1 cellular context compared by ENCODE assay signal in the genomic region with DNA sequence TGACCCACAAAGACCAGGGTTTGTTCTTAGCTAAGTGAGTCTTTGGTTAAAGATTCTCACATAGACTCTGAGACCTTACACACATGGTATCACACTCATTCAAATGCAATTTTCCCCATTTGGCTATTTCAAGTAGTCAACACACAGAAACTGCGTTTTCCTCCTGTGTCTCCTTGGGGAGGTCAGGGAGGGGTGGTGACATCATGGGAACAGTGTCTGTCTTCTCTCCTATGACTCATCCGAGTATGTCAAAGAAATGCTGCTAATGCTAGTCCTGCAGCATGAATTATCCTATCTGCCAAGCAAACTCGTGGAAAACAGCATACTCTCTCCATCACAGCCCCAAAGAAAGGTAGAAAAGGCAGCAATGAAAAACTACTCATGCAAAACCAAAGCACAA.
TF ChIP-seq lines count a peak whose summit lies in the region.

No MANE protein-coding gene starts in this region.

TF ChIP-seq in K562, 482 proteins besides CTCF, POLR2A, EP300 and RAD21 (continued from another document):
- TF ChIP-seq, protein P1, sequence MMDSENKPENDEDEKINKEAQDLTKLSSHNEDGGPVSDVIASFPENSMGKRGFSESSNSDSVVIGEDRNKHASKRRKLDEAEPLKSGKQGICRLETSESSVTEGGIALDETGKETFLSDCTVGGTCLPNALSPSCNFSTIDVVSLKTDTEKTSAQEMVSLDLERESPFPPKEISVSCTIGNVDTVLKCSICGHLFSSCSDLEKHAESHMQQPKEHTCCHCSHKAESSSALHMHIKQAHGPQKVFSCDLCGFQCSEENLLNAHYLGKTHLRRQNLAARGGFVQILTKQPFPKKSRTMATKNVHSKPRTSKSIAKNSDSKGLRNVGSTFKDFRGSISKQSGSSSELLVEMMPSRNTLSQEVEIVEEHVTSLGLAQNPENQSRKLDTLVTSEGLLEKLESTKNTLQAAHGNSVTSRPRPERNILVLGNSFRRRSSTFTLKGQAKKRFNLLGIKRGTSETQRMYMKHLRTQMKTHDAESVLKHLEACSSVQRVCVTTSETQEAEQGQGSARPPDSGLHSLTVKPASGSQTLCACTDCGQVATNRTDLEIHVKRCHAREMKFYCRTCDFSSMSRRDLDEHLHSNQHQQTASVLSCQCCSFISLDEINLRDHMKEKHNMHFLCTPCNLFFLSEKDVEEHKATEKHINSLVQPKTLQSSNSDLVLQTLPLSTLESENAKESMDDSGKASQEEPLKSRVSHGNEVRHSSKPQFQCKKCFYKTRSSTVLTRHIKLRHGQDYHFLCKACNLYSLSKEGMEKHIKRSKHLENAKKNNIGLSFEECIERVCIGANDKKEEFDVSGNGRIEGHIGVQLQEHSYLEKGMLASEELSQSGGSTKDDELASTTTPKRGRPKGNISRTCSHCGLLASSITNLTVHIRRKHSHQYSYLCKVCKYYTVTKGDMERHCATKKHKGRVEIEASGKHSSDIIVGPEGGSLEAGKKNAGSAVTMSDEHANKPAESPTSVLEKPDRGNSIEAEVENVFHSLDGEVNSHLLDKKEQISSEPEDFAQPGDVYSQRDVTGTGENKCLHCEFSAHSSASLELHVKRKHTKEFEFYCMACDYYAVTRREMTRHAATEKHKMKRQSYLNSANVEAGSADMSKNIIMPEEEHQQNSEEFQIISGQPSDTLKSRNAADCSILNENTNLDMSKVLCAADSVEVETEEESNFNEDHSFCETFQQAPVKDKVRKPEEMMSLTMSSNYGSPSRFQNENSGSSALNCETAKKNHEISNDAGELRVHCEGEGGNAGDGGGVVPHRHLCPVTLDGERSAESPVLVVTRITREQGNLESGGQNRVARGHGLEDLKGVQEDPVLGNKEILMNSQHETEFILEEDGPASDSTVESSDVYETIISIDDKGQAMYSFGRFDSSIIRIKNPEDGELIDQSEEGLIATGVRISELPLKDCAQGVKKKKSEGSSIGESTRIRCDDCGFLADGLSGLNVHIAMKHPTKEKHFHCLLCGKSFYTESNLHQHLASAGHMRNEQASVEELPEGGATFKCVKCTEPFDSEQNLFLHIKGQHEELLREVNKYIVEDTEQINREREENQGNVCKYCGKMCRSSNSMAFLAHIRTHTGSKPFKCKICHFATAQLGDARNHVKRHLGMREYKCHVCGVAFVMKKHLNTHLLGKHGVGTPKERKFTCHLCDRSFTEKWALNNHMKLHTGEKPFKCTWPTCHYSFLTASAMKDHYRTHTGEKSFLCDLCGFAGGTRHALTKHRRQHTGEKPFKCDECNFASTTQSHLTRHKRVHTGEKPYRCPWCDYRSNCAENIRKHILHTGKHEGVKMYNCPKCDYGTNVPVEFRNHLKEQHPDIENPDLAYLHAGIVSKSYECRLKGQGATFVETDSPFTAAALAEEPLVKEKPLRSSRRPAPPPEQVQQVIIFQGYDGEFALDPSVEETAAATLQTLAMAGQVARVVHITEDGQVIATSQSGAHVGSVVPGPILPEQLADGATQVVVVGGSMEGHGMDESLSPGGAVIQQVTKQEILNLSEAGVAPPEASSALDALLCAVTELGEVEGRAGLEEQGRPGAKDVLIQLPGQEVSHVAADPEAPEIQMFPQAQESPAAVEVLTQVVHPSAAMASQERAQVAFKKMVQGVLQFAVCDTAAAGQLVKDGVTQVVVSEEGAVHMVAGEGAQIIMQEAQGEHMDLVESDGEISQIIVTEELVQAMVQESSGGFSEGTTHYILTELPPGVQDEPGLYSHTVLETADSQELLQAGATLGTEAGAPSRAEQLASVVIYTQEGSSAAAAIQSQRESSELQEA (IDR thresholded peaks at IDR 0.05; ENCODE audit: low read depth) = no peak
- TF ChIP-seq, protein P2, sequence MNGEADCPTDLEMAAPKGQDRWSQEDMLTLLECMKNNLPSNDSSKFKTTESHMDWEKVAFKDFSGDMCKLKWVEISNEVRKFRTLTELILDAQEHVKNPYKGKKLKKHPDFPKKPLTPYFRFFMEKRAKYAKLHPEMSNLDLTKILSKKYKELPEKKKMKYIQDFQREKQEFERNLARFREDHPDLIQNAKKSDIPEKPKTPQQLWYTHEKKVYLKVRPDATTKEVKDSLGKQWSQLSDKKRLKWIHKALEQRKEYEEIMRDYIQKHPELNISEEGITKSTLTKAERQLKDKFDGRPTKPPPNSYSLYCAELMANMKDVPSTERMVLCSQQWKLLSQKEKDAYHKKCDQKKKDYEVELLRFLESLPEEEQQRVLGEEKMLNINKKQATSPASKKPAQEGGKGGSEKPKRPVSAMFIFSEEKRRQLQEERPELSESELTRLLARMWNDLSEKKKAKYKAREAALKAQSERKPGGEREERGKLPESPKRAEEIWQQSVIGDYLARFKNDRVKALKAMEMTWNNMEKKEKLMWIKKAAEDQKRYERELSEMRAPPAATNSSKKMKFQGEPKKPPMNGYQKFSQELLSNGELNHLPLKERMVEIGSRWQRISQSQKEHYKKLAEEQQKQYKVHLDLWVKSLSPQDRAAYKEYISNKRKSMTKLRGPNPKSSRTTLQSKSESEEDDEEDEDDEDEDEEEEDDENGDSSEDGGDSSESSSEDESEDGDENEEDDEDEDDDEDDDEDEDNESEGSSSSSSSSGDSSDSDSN (IDR thresholded peaks at IDR 0.05; ENCODE audit: borderline replicate concordance in 1 of 2, low read depth in 2 of 2, low read length in 2 of 2) = no peak
- TF ChIP-seq KLF6 (CRISPR knock-in tag; IDR thresholded peaks at IDR 0.05; ENCODE audit: borderline replicate concordance) = no peak
- TF ChIP-seq, protein P3, sequence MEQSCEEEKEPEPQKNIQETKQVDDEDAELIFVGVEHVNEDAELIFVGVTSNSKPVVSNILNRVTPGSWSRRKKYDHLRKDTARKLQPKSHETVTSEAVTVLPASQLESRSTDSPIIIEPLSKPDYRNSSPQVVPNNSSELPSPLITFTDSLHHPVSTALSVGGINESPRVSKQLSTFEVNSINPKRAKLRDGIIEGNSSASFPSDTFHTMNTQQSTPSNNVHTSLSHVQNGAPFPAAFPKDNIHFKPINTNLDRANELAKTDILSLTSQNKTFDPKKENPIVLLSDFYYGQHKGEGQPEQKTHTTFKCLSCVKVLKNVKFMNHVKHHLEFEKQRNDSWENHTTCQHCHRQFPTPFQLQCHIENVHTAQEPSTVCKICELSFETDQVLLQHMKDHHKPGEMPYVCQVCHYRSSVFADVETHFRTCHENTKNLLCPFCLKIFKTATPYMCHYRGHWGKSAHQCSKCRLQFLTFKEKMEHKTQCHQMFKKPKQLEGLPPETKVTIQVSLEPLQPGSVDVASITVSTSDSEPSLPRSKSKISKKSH (CRISPR knock-in tag; IDR thresholded peaks at IDR 0.05) = no peak
- TF ChIP-seq NONO (IDR thresholded peaks at IDR 0.05; ENCODE audit: low read depth in 2 of 2, low read length in 1 of 2) = no peak
- no peak for TF ChIP-seq ZBTB17 (CRISPR knock-in tag; IDR thresholded peaks at IDR 0.05)
- TF ChIP-seq NCOA6 (IDR thresholded peaks at IDR 0.05) = no peak
- no peak for TF ChIP-seq DPF2 (IDR thresholded peaks at IDR 0.05)
- no peak for TF ChIP-seq JUND (IDR thresholded peaks at IDR 0.05; ENCODE audit: borderline replicate concordance, low read depth, low read length)
- 0 out of 3 replicates have a peak, but pooled peaks have one; percentile 17 for TF ChIP-seq JUND (tag; IDR thresholded peaks at IDR 0.05; ENCODE audit: borderline replicate concordance, low read depth, low read length)
- TF ChIP-seq NFATC3 (IDR thresholded peaks at IDR 0.05) = no peak
- no peak for TF ChIP-seq SREBF2 (CRISPR knock-in tag; IDR thresholded peaks at IDR 0.05)
- TF ChIP-seq, protein P4, sequence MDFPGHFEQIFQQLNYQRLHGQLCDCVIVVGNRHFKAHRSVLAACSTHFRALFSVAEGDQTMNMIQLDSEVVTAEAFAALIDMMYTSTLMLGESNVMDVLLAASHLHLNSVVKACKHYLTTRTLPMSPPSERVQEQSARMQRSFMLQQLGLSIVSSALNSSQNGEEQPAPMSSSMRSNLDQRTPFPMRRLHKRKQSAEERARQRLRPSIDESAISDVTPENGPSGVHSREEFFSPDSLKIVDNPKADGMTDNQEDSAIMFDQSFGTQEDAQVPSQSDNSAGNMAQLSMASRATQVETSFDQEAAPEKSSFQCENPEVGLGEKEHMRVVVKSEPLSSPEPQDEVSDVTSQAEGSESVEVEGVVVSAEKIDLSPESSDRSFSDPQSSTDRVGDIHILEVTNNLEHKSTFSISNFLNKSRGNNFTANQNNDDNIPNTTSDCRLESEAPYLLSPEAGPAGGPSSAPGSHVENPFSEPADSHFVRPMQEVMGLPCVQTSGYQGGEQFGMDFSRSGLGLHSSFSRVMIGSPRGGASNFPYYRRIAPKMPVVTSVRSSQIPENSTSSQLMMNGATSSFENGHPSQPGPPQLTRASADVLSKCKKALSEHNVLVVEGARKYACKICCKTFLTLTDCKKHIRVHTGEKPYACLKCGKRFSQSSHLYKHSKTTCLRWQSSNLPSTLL (IDR thresholded peaks at IDR 0.05) = no peak
- TF ChIP-seq, protein P5, sequence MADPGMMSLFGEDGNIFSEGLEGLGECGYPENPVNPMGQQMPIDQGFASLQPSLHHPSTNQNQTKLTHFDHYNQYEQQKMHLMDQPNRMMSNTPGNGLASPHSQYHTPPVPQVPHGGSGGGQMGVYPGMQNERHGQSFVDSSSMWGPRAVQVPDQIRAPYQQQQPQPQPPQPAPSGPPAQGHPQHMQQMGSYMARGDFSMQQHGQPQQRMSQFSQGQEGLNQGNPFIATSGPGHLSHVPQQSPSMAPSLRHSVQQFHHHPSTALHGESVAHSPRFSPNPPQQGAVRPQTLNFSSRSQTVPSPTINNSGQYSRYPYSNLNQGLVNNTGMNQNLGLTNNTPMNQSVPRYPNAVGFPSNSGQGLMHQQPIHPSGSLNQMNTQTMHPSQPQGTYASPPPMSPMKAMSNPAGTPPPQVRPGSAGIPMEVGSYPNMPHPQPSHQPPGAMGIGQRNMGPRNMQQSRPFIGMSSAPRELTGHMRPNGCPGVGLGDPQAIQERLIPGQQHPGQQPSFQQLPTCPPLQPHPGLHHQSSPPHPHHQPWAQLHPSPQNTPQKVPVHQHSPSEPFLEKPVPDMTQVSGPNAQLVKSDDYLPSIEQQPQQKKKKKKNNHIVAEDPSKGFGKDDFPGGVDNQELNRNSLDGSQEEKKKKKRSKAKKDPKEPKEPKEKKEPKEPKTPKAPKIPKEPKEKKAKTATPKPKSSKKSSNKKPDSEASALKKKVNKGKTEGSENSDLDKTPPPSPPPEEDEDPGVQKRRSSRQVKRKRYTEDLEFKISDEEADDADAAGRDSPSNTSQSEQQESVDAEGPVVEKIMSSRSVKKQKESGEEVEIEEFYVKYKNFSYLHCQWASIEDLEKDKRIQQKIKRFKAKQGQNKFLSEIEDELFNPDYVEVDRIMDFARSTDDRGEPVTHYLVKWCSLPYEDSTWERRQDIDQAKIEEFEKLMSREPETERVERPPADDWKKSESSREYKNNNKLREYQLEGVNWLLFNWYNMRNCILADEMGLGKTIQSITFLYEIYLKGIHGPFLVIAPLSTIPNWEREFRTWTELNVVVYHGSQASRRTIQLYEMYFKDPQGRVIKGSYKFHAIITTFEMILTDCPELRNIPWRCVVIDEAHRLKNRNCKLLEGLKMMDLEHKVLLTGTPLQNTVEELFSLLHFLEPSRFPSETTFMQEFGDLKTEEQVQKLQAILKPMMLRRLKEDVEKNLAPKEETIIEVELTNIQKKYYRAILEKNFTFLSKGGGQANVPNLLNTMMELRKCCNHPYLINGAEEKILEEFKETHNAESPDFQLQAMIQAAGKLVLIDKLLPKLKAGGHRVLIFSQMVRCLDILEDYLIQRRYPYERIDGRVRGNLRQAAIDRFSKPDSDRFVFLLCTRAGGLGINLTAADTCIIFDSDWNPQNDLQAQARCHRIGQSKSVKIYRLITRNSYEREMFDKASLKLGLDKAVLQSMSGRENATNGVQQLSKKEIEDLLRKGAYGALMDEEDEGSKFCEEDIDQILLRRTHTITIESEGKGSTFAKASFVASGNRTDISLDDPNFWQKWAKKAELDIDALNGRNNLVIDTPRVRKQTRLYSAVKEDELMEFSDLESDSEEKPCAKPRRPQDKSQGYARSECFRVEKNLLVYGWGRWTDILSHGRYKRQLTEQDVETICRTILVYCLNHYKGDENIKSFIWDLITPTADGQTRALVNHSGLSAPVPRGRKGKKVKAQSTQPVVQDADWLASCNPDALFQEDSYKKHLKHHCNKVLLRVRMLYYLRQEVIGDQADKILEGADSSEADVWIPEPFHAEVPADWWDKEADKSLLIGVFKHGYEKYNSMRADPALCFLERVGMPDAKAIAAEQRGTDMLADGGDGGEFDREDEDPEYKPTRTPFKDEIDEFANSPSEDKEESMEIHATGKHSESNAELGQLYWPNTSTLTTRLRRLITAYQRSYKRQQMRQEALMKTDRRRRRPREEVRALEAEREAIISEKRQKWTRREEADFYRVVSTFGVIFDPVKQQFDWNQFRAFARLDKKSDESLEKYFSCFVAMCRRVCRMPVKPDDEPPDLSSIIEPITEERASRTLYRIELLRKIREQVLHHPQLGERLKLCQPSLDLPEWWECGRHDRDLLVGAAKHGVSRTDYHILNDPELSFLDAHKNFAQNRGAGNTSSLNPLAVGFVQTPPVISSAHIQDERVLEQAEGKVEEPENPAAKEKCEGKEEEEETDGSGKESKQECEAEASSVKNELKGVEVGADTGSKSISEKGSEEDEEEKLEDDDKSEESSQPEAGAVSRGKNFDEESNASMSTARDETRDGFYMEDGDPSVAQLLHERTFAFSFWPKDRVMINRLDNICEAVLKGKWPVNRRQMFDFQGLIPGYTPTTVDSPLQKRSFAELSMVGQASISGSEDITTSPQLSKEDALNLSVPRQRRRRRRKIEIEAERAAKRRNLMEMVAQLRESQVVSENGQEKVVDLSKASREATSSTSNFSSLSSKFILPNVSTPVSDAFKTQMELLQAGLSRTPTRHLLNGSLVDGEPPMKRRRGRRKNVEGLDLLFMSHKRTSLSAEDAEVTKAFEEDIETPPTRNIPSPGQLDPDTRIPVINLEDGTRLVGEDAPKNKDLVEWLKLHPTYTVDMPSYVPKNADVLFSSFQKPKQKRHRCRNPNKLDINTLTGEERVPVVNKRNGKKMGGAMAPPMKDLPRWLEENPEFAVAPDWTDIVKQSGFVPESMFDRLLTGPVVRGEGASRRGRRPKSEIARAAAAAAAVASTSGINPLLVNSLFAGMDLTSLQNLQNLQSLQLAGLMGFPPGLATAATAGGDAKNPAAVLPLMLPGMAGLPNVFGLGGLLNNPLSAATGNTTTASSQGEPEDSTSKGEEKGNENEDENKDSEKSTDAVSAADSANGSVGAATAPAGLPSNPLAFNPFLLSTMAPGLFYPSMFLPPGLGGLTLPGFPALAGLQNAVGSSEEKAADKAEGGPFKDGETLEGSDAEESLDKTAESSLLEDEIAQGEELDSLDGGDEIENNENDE (IDR thresholded peaks at IDR 0.05; ENCODE audit: low read depth, low read length) = no peak
- 0 out of 2 replicates have a peak, but pooled peaks have one; percentile 16 for TF ChIP-seq FOSL1 (tag; conservative IDR thresholded peaks at IDR 0.05)
- TF ChIP-seq GTF2E2 (tag; IDR thresholded peaks at IDR 0.05) = no peak
- TF ChIP-seq, protein P6, sequence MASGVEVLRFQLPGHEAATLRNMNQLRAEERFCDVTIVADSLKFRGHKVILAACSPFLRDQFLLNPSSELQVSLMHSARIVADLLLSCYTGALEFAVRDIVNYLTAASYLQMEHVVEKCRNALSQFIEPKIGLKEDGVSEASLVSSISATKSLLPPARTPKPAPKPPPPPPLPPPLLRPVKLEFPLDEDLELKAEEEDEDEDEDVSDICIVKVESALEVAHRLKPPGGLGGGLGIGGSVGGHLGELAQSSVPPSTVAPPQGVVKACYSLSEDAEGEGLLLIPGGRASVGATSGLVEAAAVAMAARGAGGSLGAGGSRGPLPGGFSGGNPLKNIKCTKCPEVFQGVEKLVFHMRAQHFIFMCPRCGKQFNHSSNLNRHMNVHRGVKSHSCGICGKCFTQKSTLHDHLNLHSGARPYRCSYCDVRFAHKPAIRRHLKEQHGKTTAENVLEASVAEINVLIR (CRISPR knock-in tag; IDR thresholded peaks at IDR 0.05) = no peak
- no peak for TF ChIP-seq GATAD2A (IDR thresholded peaks at IDR 0.05)
- TF ChIP-seq MIER1 (IDR thresholded peaks at IDR 0.05; ENCODE audit: low read depth) = no peak
- TF ChIP-seq RAD51 (IDR thresholded peaks at IDR 0.05; ENCODE audit: borderline replicate concordance, low read depth) = no peak
